9 cellular contexts compared by ENCODE assay signal in genomic region chr1:19074361-19074901, GRCh38.
DNase-seq lines count a peak whose midpoint lies in the region; ATAC-seq and TF ChIP-seq lines count a peak whose summit lies in the region.
"Had no signal": no experiment of that assay in that cellular context is flagged by ENCODE, and none has a peak within 500 bp of the region (broad histone marks: within the 10 kb centered on the region; RNA-seq: fewer than 3 reads in every experiment).

No MANE protein-coding gene starts in this region.

- no peaks in the 10 kb centered on the region for H3K9me2 ChIP-seq in Loucy (replicated peaks; ENCODE audit: low read depth, low read length)

- H3K4me2 ChIP-seq in Loucy (ENCODE audit: low read depth, low read length, poor library complexity, severe bottlenecking), result peak overlapping the region; percentile 38

- peak; percentile 51 for DNase-seq in activated CD8-positive, alpha-beta memory T cell treated with anti-CD3 and anti-CD28 coated beads, Interleukin-2, amount 50 U/mL, for 1 hour (ENCODE audit: extremely low read depth)
- DNase-seq in effector memory CD8-positive, alpha-beta T cell, result peak; percentile 49 to 61 (median 52)
- peak in 2 of 3 experiments; percentile 10 to 32 for DNase-seq in stimulated activated CD4-positive, alpha-beta T cell treated with anti-CD3 and anti-CD28 coated beads, TNF-alpha, amount 100 ng/mL, for 4 hours (ENCODE audit: low read depth in 3 of 3)
- no peak for DNase-seq in chondrocyte (ENCODE audit: low spot score)
- no peak for DNase-seq in ACHN
- no peak for DNase-seq in germinal center (ENCODE audit: low spot score)
- DNase-seq in NCI-H1048 (lab: John Stamatoyannopoulos, UW), result no peak

- no peak overlapping the region for H3K9ac ChIP-seq in Loucy (ENCODE audit: low read depth, low read length, poor library complexity, severe bottlenecking)

- H3K4me3 Mint-ChIP-seq in effector memory CD8-positive, alpha-beta T cell, result peak overlapping the region; percentile 55 to 66
- no peak overlapping the region for H3K4me3 Mint-ChIP-seq in chondrocyte (ENCODE audit: unreplicated experiment)

- no peaks in the 10 kb centered on the region for H3K9me3 Mint-ChIP-seq in effector memory CD8-positive, alpha-beta T cell
- no peaks in the 10 kb centered on the region for H3K9me3 Mint-ChIP-seq in chondrocyte (ENCODE audit: low read depth)

- H3K27ac Mint-ChIP-seq in effector memory CD8-positive, alpha-beta T cell, result peak overlapping the region; percentile 42 to 79
- no peak overlapping the region for H3K27ac Mint-ChIP-seq in chondrocyte (ENCODE audit: unreplicated experiment)

- H3K27me3 ChIP-seq in Loucy (ENCODE audit: insufficient read depth, low read length, poor library complexity, severe bottlenecking), result no peaks in the 10 kb centered on the region

- peak; percentile 96 for ATAC-seq in effector memory CD8-positive, alpha-beta T cell (replicated peaks)

- H3K4me1 Mint-ChIP-seq in effector memory CD8-positive, alpha-beta T cell (ENCODE audit: low read depth in 2 of 2), result peaks cover 22 to 29% of the 10 kb centered on the region in 2 donors
- no peaks in the 10 kb centered on the region for H3K4me1 Mint-ChIP-seq in chondrocyte (ENCODE audit: low read depth)

- no peak overlapping the region for H2AFZ ChIP-seq in Loucy (ENCODE audit: low read length)

- H3K36me3 Mint-ChIP-seq in effector memory CD8-positive, alpha-beta T cell (ENCODE audit: insufficient read depth), result peaks cover 32% of the 10 kb centered on the region
- peaks cover 48% of the 10 kb centered on the region for H3K36me3 Mint-ChIP-seq in chondrocyte (ENCODE audit: low read depth)

- H3K36me3 ChIP-seq in Loucy (ENCODE audit: insufficient read depth, low read length), result peaks cover 62% of the 10 kb centered on the region; the same call in 1 of the 2 replicates

- no peaks in the 10 kb centered on the region for H3K79me2 ChIP-seq in Loucy (ENCODE audit: insufficient read depth, low read length)

- TF ChIP-seq CTCF in Loucy (conservative IDR thresholded peaks at IDR 0.05; ENCODE audit: low read length) (no peak), chondrocyte (IDR thresholded peaks at IDR 0.05) (no peak)

- H3F3A ChIP-seq in Loucy (ENCODE audit: low read depth), result no peaks in the 10 kb centered on the region

- no peaks in the 10 kb centered on the region for H3K27me3 Mint-ChIP-seq in effector memory CD8-positive, alpha-beta T cell
- no peaks in the 10 kb centered on the region for H3K27me3 Mint-ChIP-seq in chondrocyte (ENCODE audit: low read depth)

- peaks cover 21% of the 10 kb centered on the region for H3K4me1 ChIP-seq in Loucy (ENCODE audit: insufficient read depth, low read length, poor library complexity, severe bottlenecking)

- in situ Hi-C loops in ACHN (cut with HindIII; ENCODE audit: low pct_ligation_motif_present, low pct_unique_long_range_greater_than_20kb, low sequenced_read_pairs), result no loop called here

- H4K20me1 ChIP-seq in Loucy (ENCODE audit: insufficient read depth, low read length, poor library complexity, severe bottlenecking), result no peaks in the 10 kb centered on the region

- H3K9me3 ChIP-seq in Loucy (ENCODE audit: insufficient read depth, low read depth, low read length), result no peaks in the 10 kb centered on the region

- H3K4me3 ChIP-seq in Loucy (ENCODE audit: low read length, poor library complexity, severe bottlenecking), result no peak overlapping the region
- H3K4me3 ChIP-seq: coronary artery had no signal

Comparison
In these comparisons a context has a peak if more than half of its experiments do, and no peak if none do; other contexts are left out.
1. DNase-seq: peak in activated CD8-positive, alpha-beta memory T cell treated with anti-CD3 and anti-CD28 coated beads, Interleukin-2, amount 50 U/mL, for 1 hour (single experiment), effector memory CD8-positive, alpha-beta T cell (3 of 3) and stimulated activated CD4-positive, alpha-beta T cell treated with anti-CD3 and anti-CD28 coated beads, TNF-alpha, amount 100 ng/mL, for 4 hours (2 of 3); none in chondrocyte (single experiment), ACHN (single experiment), germinal center (single experiment) and NCI-H1048 (single experiment).